In genomic region chr5:133052317-133053175, GRCh38 we compare ENCODE assay signal across 8 cellular contexts. TPM values are rescaled to one million over a fixed set of nuclear protein-coding genes. Genes with fewer than 3 reads are reported as not detected.
DNase-seq lines count a peak whose midpoint lies in the region; ATAC-seq and TF ChIP-seq lines count a peak whose summit lies in the region.

No MANE protein-coding gene starts in this region.

- peak; percentile 66 for DNase-seq in AG08395 (ENCODE audit: low spot score)
- DNase-seq in activated T-cell treated with anti-CD3 and anti-CD28 coated beads, Interleukin-2, amount 50 U/mL, for 48 hours: peak; percentile 78 to 79
- peak; percentile 52 to 56 for DNase-seq in fibroblast of lung (ENCODE audit: low read depth in 2 of 2)
- peak in 8 of 10 donors; percentile 17 to 51 (median 20) for DNase-seq in naive thymus-derived CD8-positive, alpha-beta T cell

- H3K9ac ChIP-seq in OCI-LY1 (ENCODE audit: low read length) (peak overlapping the region; percentile 92), fibroblast of lung (ENCODE audit: insufficient read depth, low read length) (peak overlapping the region; percentile 99)

- H3K9me3 Mint-ChIP-seq in naive thymus-derived CD8-positive, alpha-beta T cell: no peaks in the 10 kb centered on the region
- H3K9me3 Mint-ChIP-seq in stimulated activated naive CD8-positive, alpha-beta T cell treated with anti-CD3 and anti-CD28 coated beads, Interleukin-15, Interleukin-2, amounts not matched to agents 100 ng/mL and 50 ng/mL, for 24 hours: no peaks in the 10 kb centered on the region

- H3K4me1 Mint-ChIP-seq in naive thymus-derived CD8-positive, alpha-beta T cell: peaks cover 25 to 68% (median 59%) of the 10 kb centered on the region in 4 donors
- peaks cover 69% of the 10 kb centered on the region for H3K4me1 Mint-ChIP-seq in stimulated activated naive CD8-positive, alpha-beta T cell treated with anti-CD3 and anti-CD28 coated beads, Interleukin-15, Interleukin-2, amounts not matched to agents 100 ng/mL and 50 ng/mL, for 24 hours (ENCODE audit: low read depth)

- no peaks in the 10 kb centered on the region for H3K9me2 ChIP-seq in OCI-LY1 (ENCODE audit: low read depth, low read length)

- H3K4me3 ChIP-seq in OCI-LY1 (ENCODE audit: low read depth, low read length, poor library complexity, severe bottlenecking) (peak overlapping the region; percentile 98), fibroblast of lung (replicated peaks in 1 of 4; ENCODE audit: control extremely low read depth in 1 of 4, insufficient read depth in 1 of 4, low read depth in 3 of 4, low read length in 4 of 4) (peak overlapping the region; percentile 80 to 98 (median 84))

- H3K4me1 ChIP-seq in OCI-LY1 (ENCODE audit: insufficient read depth, low read length, severe bottlenecking) (peaks cover 67% of the 10 kb centered on the region), fibroblast of lung (ENCODE audit: control insufficient read depth, extremely low read depth, insufficient read depth, low read length) (peaks cover 3% of the 10 kb centered on the region)

- TF ChIP-seq CTCF in OCI-LY1 (IDR thresholded peaks at IDR 0.05; ENCODE audit: low read length) (no peak), fibroblast of lung (conservative IDR thresholded peaks at IDR 0.05 in 1 of 2, IDR thresholded peaks at IDR 0.05 in 1 of 2; ENCODE audit: low read depth in 1 of 2, low read length in 2 of 2) (no peak)

- peak overlapping the region; percentile 95 to 99 (median 98) for H3K4me3 Mint-ChIP-seq in naive thymus-derived CD8-positive, alpha-beta T cell
- H3K4me3 Mint-ChIP-seq in stimulated activated naive CD8-positive, alpha-beta T cell treated with anti-CD3 and anti-CD28 coated beads, Interleukin-15, Interleukin-2, amounts not matched to agents 100 ng/mL and 50 ng/mL, for 24 hours: peak overlapping the region; percentile 95

- H3K9me3 ChIP-seq in OCI-LY1 (ENCODE audit: low read length) (no peaks in the 10 kb centered on the region), fibroblast of lung (ENCODE audit: control insufficient read depth, insufficient read depth, low read depth, low read length) (no peaks in the 10 kb centered on the region)

- H3K79me2 ChIP-seq in OCI-LY1 (ENCODE audit: insufficient read depth, low read length): peaks cover 61% of the 10 kb centered on the region
- H3K79me2 ChIP-seq in fibroblast of lung (ENCODE audit: control insufficient read depth, insufficient read depth, low read length): peaks cover 60% of the 10 kb centered on the region

- POLR2A ChIA-PET in naive thymus-derived CD8-positive, alpha-beta T cell (lab: Charles Lee): interaction anchor here (0.6 to 5.1 kb wide), 24 partner anchors 9 to 1473 kb away, joined by 3 to 69 read pairs (median 5); partner anchors contain the start of genes AFF4, CCNI2, GDF9 and IRF1

- ATAC-seq in GM18519 (IDR thresholded peaks at IDR 0.05; ENCODE audit: low FRiP score, unreplicated experiment): peak; percentile 30
- ATAC-seq in HG03039 (IDR thresholded peaks at IDR 0.05; ENCODE audit: unreplicated experiment): peak; percentile 25
- peak in 1 of 2 donors; percentile 32 for ATAC-seq in naive thymus-derived CD8-positive, alpha-beta T cell

- H3K4me2 ChIP-seq in OCI-LY1 (ENCODE audit: low read length) (peak overlapping the region; percentile 96), fibroblast of lung (ENCODE audit: extremely low read depth, insufficient read depth, low read length) (peak overlapping the region; percentile 56)

- 0 out of 2 replicates have a peak, but pooled peaks cover 5% of the 10 kb centered on the region for H3F3A ChIP-seq in OCI-LY1 (ENCODE audit: insufficient read depth, low read length)

- H2AFZ ChIP-seq in OCI-LY1 (ENCODE audit: low read length) (no peak overlapping the region), fibroblast of lung (ENCODE audit: low read length) (peak overlapping the region; percentile 70)

- peak overlapping the region; percentile 99 to 100 (median 100) for H3K27ac Mint-ChIP-seq in naive thymus-derived CD8-positive, alpha-beta T cell
- H3K27ac Mint-ChIP-seq in stimulated activated naive CD8-positive, alpha-beta T cell treated with anti-CD3 and anti-CD28 coated beads, Interleukin-15, Interleukin-2, amounts not matched to agents 100 ng/mL and 50 ng/mL, for 24 hours: peak overlapping the region; percentile 99

- peak overlapping the region; percentile 97 for H3K27ac ChIP-seq in OCI-LY1 (ENCODE audit: low read depth, low read length, poor library complexity, severe bottlenecking)
- peak overlapping the region; percentile 99 for H3K27ac ChIP-seq in fibroblast of lung (ENCODE audit: insufficient read depth, low read length)

- peaks cover 34% of the 10 kb centered on the region for H3K36me3 ChIP-seq in OCI-LY1 (ENCODE audit: insufficient read depth, low read length)
- no peaks in the 10 kb centered on the region for H3K36me3 ChIP-seq in fibroblast of lung (ENCODE audit: control insufficient read depth, insufficient read depth, low read length)

- H3K27me3 Mint-ChIP-seq in naive thymus-derived CD8-positive, alpha-beta T cell: no peaks in the 10 kb centered on the region
- no peaks in the 10 kb centered on the region for H3K27me3 Mint-ChIP-seq in stimulated activated naive CD8-positive, alpha-beta T cell treated with anti-CD3 and anti-CD28 coated beads, Interleukin-15, Interleukin-2, amounts not matched to agents 100 ng/mL and 50 ng/mL, for 24 hours

- H3K27me3 ChIP-seq in OCI-LY1 (ENCODE audit: insufficient read depth, low read length) (no peaks in the 10 kb centered on the region), fibroblast of lung (ENCODE audit: control insufficient read depth, insufficient read depth, low read length) (no peaks in the 10 kb centered on the region)

- H4K20me1 ChIP-seq in OCI-LY1 (ENCODE audit: insufficient read depth, low read length): no peaks in the 10 kb centered on the region
- peaks cover 2% of the 10 kb centered on the region for H4K20me1 ChIP-seq in fibroblast of lung (ENCODE audit: control insufficient read depth, extremely low read depth, insufficient read depth, low read length)

- H3K36me3 Mint-ChIP-seq in naive thymus-derived CD8-positive, alpha-beta T cell: peaks cover 0 to 4% (median 4%) of the 10 kb centered on the region in 3 donors
- H3K36me3 Mint-ChIP-seq in stimulated activated naive CD8-positive, alpha-beta T cell treated with anti-CD3 and anti-CD28 coated beads, Interleukin-15, Interleukin-2, amounts not matched to agents 100 ng/mL and 50 ng/mL, for 24 hours (ENCODE audit: low read depth): peaks cover 34% of the 10 kb centered on the region

RNA-seq across cellular contexts. Expression of gene HSPA4, which starts 0.7 kb away (rescaled TPM):
- total RNA-seq in fibroblast of lung: 108 and 109 TPM in 2 replicates
- polyA plus RNA-seq in fibroblast of lung: 89.1 and 109 TPM in 2 replicates
- polyA plus RNA-seq in fibroblast of lung (2012): 127 and 156 TPM in 2 replicates
- polyA minus RNA-seq in fibroblast of lung (ENCODE audit: low replicate concordance): 9.9 and 11.1 TPM in 2 replicates
- total RNA-seq in naive thymus-derived CD8-positive, alpha-beta T cell: 10 to 100 TPM; 64.0 to 73.3 TPM
- polyA plus RNA-seq in naive thymus-derived CD8-positive, alpha-beta T cell: 10 to 100 TPM; 32.8 to 40.4 (median 37.7) TPM

RNA-seq across cellular contexts. Expression of gene ZCCHC10, which starts 26.2 kb away (rescaled TPM):
- total RNA-seq in fibroblast of lung: 7.4 and 12.3 TPM in 2 replicates
- 29.5 and 33.1 TPM in 2 replicates for polyA plus RNA-seq in fibroblast of lung
- polyA plus RNA-seq in fibroblast of lung (2012): 26.9 and 30.6 TPM in 2 replicates
- 32.0 TPM in 1 of 2 replicates, not detected in the other for polyA minus RNA-seq in fibroblast of lung (ENCODE audit: low replicate concordance)
- 10 to 100 TPM; 17.8 to 22.4 TPM for total RNA-seq in naive thymus-derived CD8-positive, alpha-beta T cell
- 10 to 100 TPM; 28.7 to 36.9 (median 33.8) TPM for polyA plus RNA-seq in naive thymus-derived CD8-positive, alpha-beta T cell

Comparison
In these comparisons a context has a peak if more than half of its experiments do, and no peak if none do; other contexts are left out.
1. DNase-seq: peak in every context shown above with its lines; median percentile 78 in activated T-cell treated with anti-CD3 and anti-CD28 coated beads, Interleukin-2, amount 50 U/mL, for 48 hours; 66 in AG08395; 54 in fibroblast of lung; 20 in naive thymus-derived CD8-positive, alpha-beta T cell.